Comparison of ENCODE assay signal across 19 cellular contexts in the genomic region with DNA sequence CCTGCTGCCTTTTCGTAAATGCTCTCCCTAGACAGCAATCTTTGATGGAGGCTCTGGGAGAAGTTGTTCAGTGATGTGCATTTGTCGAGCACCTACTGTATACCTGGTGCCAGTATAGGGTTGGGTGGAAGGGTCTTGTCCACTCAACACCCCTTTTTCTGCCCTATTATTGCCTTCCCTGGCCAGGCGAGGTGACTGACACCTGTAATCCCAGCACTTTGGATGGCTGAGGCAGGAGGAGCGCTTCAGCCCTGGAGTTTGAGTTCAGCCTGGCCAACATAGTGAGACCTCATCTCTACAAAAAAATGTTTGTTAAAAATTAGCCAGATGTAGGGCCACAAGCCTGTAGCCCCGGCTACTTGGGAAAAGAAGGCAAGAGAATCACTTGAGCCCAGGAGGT.
"Had no signal": no experiment of that assay in that cellular context is flagged by ENCODE, and none has a peak within 500 bp of the region (broad histone marks: within the 10 kb centered on the region; RNA-seq: fewer than 3 reads in every experiment).

No MANE protein-coding gene starts in this region.

- DNase-seq: caudate nucleus; colonic mucosa; dermis blood vessel endothelial cell; endodermal cell; erythroblast; foreskin melanocyte; heart right ventricle; hypothalamus; left ventricle myocardium superior; mucosa of descending colon; naive thymus-derived CD8-positive, alpha-beta T cell; small intestine; stimulated activated CD4-positive, alpha-beta T cell treated with anti-CD3 and anti-CD28 coated beads, Interleukin-12 subunit alpha, Interleukin-12 subunit beta, amount 100 ng/mL, for 4 hours; stimulated activated naive CD8-positive, alpha-beta T cell treated with anti-CD3 and anti-CD28 coated beads, Interleukin-15, Interleukin-2, amounts not matched to agents 100 U/mL and 50 U/mL, for 24 hours; testis had no signal

- FAIRE-seq: endothelial cell of umbilical vein, islet of Langerhans, small intestine had no signal

- H3K36me3 ChIP-seq: colonic mucosa had no signal

- H3K9me3 ChIP-seq: colonic mucosa, heart right ventricle, mucosa of descending colon, neutrophil, testis, tibial nerve had no signal

- H3K27me3 ChIP-seq: colonic mucosa, heart right ventricle, neutrophil, testis, tibial nerve had no signal

- H3K27ac ChIP-seq: colonic mucosa, heart right ventricle, neutrophil, testis had no signal

- ATAC-seq: heart right ventricle; left ventricle myocardium superior; mucosa of descending colon; naive thymus-derived CD8-positive, alpha-beta T cell; stimulated activated naive CD8-positive, alpha-beta T cell treated with anti-CD3 and anti-CD28 coated beads, Interleukin-15, Interleukin-2, amounts not matched to agents 100 U/mL and 50 U/mL, for 24 hours had no signal

- H3K4me3 ChIP-seq: colonic mucosa, heart right ventricle, mucosa of descending colon, testis, tibial nerve had no signal

- H3K4me1 ChIP-seq: colonic mucosa had no signal
